12 cellular contexts compared by ENCODE assay signal in the genomic region with DNA sequence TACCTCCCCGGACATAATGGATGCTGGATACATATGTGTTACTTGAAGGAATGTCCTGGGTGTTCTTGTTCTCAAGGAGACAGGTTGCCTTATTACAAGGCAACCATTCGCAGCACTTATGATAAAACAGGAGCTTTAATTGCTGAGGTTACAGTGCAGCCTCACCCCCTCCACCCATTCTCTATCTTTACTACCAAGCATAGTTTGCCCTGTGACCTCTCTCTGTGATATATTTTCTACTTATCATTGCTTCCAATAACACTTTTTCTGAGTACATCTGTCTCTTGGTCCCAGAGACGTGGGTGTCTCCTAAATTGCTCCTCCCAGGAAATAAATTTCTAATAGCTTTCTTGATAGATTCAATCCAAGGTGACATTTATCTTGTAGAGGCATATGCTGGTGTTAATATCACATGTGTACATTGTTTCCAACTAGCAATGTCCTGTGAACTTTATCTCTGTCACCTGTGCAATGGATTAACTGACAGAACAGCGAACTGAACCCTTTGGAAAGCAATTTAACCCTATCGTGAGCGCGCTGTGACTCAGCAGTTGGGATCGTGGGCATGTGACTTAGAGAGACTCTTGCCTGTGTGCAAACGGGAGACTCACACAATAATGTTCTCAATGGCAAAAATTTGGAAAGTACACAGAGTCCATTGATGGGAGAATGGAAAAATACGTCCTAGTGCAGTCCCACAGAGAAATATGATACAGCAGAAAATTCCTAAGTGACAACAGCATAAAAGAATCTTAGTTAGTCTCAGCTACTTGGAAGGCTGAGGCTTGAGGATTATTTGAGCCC. TPM values are rescaled to one million over a fixed set of nuclear protein-coding genes. Genes with fewer than 3 reads are reported as not detected.
DNase-seq lines count a peak whose midpoint lies in the region; ATAC-seq, FAIRE-seq and TF ChIP-seq lines count a peak whose summit lies in the region.
"Had no signal": no experiment of that assay in that cellular context is flagged by ENCODE, and none has a peak within 500 bp of the region (broad histone marks: within the 10 kb centered on the region; RNA-seq: fewer than 3 reads in every experiment).

No MANE protein-coding gene starts in this region.

- no peaks in the 10 kb centered on the region for H3K9me3 ChIP-seq in A549

- peak overlapping the region; percentile 18; the same call in 2 of the 3 replicates for H3K4me3 ChIP-seq in A549
- H3K4me3 ChIP-seq in astrocyte of the spinal cord (ENCODE audit: low read depth, low read length) = no peak overlapping the region

- DNase-seq in A549 (ENCODE audit: low read depth in 1 of 2, low spot score in 1 of 2) (peak; percentile 57 to 83), HK-2 (ENCODE audit: unreplicated experiment) (peak; percentile 39), astrocyte of the spinal cord (ENCODE audit: low read depth, low spot score) (peak; percentile 77), kidney glomerular epithelial cell (lab: John Stamatoyannopoulos, UW) (peak; percentile 6), NCI-H1436 treated with DMSO at 0.1 percent for 48 hours (lab: John Stamatoyannopoulos, UW) (no peak), cardiac septum (ENCODE audit: low spot score) (no peak)
- DNase-seq: activated naive CD4-positive, alpha-beta T cell treated with anti-CD3 and anti-CD28 coated beads, Interleukin-2, amount 10 ng/mL, durations not matched to agents 7 days and 5 days; CD4-positive, CD25-positive, alpha-beta regulatory T cell; NCI-H1105 treated with DMSO at 0.1 percent for 48 hours; retina had no signal

- POLR2A ChIA-PET in A549 (lab: Yijun Ruan, JAX) = interaction anchor here (0.7 kb wide), 1 partner anchor 124 kb away, joined by 3 read pairs; no protein-coding TSS in a partner anchor

- TF ChIP-seq RAD21 in A549 (conservative IDR thresholded peaks at IDR 0.05 in 1 of 2, IDR thresholded peaks at IDR 0.05 in 1 of 2) = no peak

- no peak for FAIRE-seq in A549 (lab: Jason Lieb, UNC)

- TF ChIP-seq POLR2A in A549 (IDR thresholded peaks at IDR 0.05; ENCODE audit: low read length) (no peak), GM18505 (IDR thresholded peaks at IDR 0.05; ENCODE audit: borderline replicate concordance, extremely low read depth, insufficient read depth, insufficient read length) (no peak)

- CTCF ChIA-PET in A549 (lab: Yijun Ruan, JAX) = interaction anchor here (1.0 to 5.3 kb wide), 2 partner anchors 10 to 133 kb away, joined by 4 to 38 read pairs; no protein-coding TSS in a partner anchor

- peak overlapping the region; percentile 94 to 99 for H3K27ac ChIP-seq in A549

- no peak for TF ChIP-seq CTCF in A549 (IDR thresholded peaks at IDR 0.05)
- no peak for TF ChIP-seq CTCF in astrocyte of the spinal cord (IDR thresholded peaks at IDR 0.05; ENCODE audit: low read depth, low read length)

- H3K4me1 ChIP-seq in A549 = peaks cover 33% of the 10 kb centered on the region

- no peak for TF ChIP-seq EP300 in A549 (IDR thresholded peaks at IDR 0.05)

- H3K4me2 ChIP-seq in A549 = peak overlapping the region; percentile 80

- in situ Hi-C loops in astrocyte of the spinal cord (cut with HindIII; ENCODE audit: low sequenced_read_pairs) = no loop called here

- peak; percentile 85 to 91 for ATAC-seq in A549
- no peak for ATAC-seq in GM18505 (IDR thresholded peaks at IDR 0.05; ENCODE audit: unreplicated experiment)
- ATAC-seq in HG03520 (IDR thresholded peaks at IDR 0.05; ENCODE audit: unreplicated experiment) = no peak

- WGBS in A549 (ENCODE audit: missing lambda C conversion rate) = 10% methylated on average over 10 of the region's 10 CpGs

- intact Hi-C loops in cardiac septum (cut with DNase I) = no loop called here

TF ChIP-seq in A549, 52 proteins besides CTCF, POLR2A, EP300 and RAD21 (continues in another document):
- TF ChIP-seq, protein P1, sequence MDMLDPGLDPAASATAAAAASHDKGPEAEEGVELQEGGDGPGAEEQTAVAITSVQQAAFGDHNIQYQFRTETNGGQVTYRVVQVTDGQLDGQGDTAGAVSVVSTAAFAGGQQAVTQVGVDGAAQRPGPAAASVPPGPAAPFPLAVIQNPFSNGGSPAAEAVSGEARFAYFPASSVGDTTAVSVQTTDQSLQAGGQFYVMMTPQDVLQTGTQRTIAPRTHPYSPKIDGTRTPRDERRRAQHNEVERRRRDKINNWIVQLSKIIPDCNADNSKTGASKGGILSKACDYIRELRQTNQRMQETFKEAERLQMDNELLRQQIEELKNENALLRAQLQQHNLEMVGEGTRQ (IDR thresholded peaks at IDR 0.05) = peak; percentile 79
- TF ChIP-seq, protein P2, sequence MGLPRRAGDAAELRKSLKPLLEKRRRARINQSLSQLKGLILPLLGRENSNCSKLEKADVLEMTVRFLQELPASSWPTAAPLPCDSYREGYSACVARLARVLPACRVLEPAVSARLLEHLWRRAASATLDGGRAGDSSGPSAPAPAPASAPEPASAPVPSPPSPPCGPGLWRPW (IDR thresholded peaks at IDR 0.05) = no peak
- TF ChIP-seq, protein P3, sequence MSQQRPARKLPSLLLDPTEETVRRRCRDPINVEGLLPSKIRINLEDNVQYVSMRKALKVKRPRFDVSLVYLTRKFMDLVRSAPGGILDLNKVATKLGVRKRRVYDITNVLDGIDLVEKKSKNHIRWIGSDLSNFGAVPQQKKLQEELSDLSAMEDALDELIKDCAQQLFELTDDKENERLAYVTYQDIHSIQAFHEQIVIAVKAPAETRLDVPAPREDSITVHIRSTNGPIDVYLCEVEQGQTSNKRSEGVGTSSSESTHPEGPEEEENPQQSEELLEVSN (IDR thresholded peaks at IDR 0.05; ENCODE audit: borderline replicate concordance, low read depth) = no peak
- TF ChIP-seq, protein P4, sequence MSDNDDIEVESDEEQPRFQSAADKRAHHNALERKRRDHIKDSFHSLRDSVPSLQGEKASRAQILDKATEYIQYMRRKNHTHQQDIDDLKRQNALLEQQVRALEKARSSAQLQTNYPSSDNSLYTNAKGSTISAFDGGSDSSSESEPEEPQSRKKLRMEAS (IDR thresholded peaks at IDR 0.05) = peak; percentile 77
- no peak for TF ChIP-seq FOSL2 (IDR thresholded peaks at IDR 0.05)
- peak; percentile 91 for TF ChIP-seq FOSL2 (CRISPR knock-in tag; IDR thresholded peaks at IDR 0.05)
- TF ChIP-seq, protein P5, sequence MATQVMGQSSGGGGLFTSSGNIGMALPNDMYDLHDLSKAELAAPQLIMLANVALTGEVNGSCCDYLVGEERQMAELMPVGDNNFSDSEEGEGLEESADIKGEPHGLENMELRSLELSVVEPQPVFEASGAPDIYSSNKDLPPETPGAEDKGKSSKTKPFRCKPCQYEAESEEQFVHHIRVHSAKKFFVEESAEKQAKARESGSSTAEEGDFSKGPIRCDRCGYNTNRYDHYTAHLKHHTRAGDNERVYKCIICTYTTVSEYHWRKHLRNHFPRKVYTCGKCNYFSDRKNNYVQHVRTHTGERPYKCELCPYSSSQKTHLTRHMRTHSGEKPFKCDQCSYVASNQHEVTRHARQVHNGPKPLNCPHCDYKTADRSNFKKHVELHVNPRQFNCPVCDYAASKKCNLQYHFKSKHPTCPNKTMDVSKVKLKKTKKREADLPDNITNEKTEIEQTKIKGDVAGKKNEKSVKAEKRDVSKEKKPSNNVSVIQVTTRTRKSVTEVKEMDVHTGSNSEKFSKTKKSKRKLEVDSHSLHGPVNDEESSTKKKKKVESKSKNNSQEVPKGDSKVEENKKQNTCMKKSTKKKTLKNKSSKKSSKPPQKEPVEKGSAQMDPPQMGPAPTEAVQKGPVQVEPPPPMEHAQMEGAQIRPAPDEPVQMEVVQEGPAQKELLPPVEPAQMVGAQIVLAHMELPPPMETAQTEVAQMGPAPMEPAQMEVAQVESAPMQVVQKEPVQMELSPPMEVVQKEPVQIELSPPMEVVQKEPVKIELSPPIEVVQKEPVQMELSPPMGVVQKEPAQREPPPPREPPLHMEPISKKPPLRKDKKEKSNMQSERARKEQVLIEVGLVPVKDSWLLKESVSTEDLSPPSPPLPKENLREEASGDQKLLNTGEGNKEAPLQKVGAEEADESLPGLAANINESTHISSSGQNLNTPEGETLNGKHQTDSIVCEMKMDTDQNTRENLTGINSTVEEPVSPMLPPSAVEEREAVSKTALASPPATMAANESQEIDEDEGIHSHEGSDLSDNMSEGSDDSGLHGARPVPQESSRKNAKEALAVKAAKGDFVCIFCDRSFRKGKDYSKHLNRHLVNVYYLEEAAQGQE (IDR thresholded peaks at IDR 0.05) = no peak
- 0 out of 2 replicates have a peak, but pooled peaks have one; percentile 31 for TF ChIP-seq ZNF302 (CRISPR knock-in tag; IDR thresholded peaks at IDR 0.05)
- TF ChIP-seq HOXB5 (CRISPR knock-in tag; IDR thresholded peaks at IDR 0.05) = 0 out of 2 replicates have a peak, but pooled peaks have one; percentile 34
- no peak for TF ChIP-seq RCOR1 (IDR thresholded peaks at IDR 0.05; ENCODE audit: low read depth, low read length)

RNA-seq across cellular contexts. Expression of a gene that starts 6.9 kb away (rescaled TPM):
- polyA plus RNA-seq in A549 (2011; rRNA removed) (40.4 and 41.7 TPM in 2 replicates), A549 (2017; fragmentation: RNase III; extraction: RNeasy Plus Mini Kit Qiagen cat#74134 plus additional on column Dnase treatment) (98.5 to 116 TPM (median 115 TPM) in 3 replicates)
- 129 and 151 TPM in 2 replicates for polyA plus RNA-seq in A549 (2012; cell fraction: cytosol; rRNA removed)
- polyA plus RNA-seq in A549 (2012; cell fraction: nucleus; rRNA removed) = 146 and 171 TPM in 2 replicates
- 51.6 and 58.5 TPM in 2 replicates for polyA minus RNA-seq in A549 (2011; rRNA and poly(A)+ RNA removed)
- 107 TPM for total RNA-seq in cardiac septum

RNA-seq across cellular contexts. Expression of a gene that starts 22.6 kb away (rescaled TPM):
- 0.05 and 0.07 TPM in 2 replicates for polyA plus RNA-seq in A549 (2011; rRNA removed)
- 0.01 and 0.04 TPM in 2 replicates for polyA plus RNA-seq in A549 (2012; cell fraction: cytosol; rRNA removed)
- polyA plus RNA-seq in A549 (2012; cell fraction: nucleus; rRNA removed) = 0.09 TPM in 1 of 2 replicates, not detected in the other
- 0.05 to 0.20 TPM (median 0.08 TPM) in 3 replicates for polyA plus RNA-seq in A549 (2017; fragmentation: RNase III; extraction: RNeasy Plus Mini Kit Qiagen cat#74134 plus additional on column Dnase treatment)
- polyA minus RNA-seq in A549 (2011; rRNA and poly(A)+ RNA removed) = 0.45 TPM in 1 of 2 replicates, not detected in the other
- not detected for total RNA-seq in cardiac septum
- total RNA-seq: CD4-positive, CD25-positive, alpha-beta regulatory T cell had no signal

RNA-seq across cellular contexts. Expression of a gene that starts 51.5 kb away (rescaled TPM):
- 10.2 and 11.7 TPM in 2 replicates for polyA plus RNA-seq in A549 (2011; rRNA removed)
- 33.0 and 36.6 TPM in 2 replicates for polyA plus RNA-seq in A549 (2012; cell fraction: cytosol; rRNA removed)
- polyA plus RNA-seq in A549 (2012; cell fraction: nucleus; rRNA removed) = 71.9 and 111 TPM in 2 replicates
- 20.2 to 22.6 TPM (median 21.6 TPM) in 3 replicates for polyA plus RNA-seq in A549 (2017; fragmentation: RNase III; extraction: RNeasy Plus Mini Kit Qiagen cat#74134 plus additional on column Dnase treatment)
- 5.5 and 7.5 TPM in 2 replicates for polyA minus RNA-seq in A549 (2011; rRNA and poly(A)+ RNA removed)
- total RNA-seq in cardiac septum = 14.9 TPM

RNA-seq across cellular contexts. Expression of a gene that starts 51.7 kb away (rescaled TPM):
- 0.12 and 0.28 TPM in 2 replicates for polyA plus RNA-seq in A549 (2011; rRNA removed)
- 0.09 TPM in 2 replicates for polyA plus RNA-seq in A549 (2012; cell fraction: cytosol; rRNA removed)
- 0.71 and 0.88 TPM in 2 replicates for polyA plus RNA-seq in A549 (2012; cell fraction: nucleus; rRNA removed)
- 0.28 to 0.54 TPM (median 0.36 TPM) in 3 replicates for polyA plus RNA-seq in A549 (2017; fragmentation: RNase III; extraction: RNeasy Plus Mini Kit Qiagen cat#74134 plus additional on column Dnase treatment)
- 0.10 and 0.21 TPM in 2 replicates for polyA minus RNA-seq in A549 (2011; rRNA and poly(A)+ RNA removed)
- 1.6 TPM for total RNA-seq in cardiac septum

Comparison
In these comparisons a context has a peak if more than half of its experiments do, and no peak if none do; other contexts are left out.
1. ATAC-seq: peak in A549 (2 of 2); none in GM18505 (single experiment) and HG03520 (single experiment).
2. DNase-seq: peak in A549 (2 of 2), HK-2 (single experiment), astrocyte of the spinal cord (single experiment) and kidney glomerular epithelial cell (single experiment); none in NCI-H1436 treated with DMSO at 0.1 percent for 48 hours (single experiment) and cardiac septum (single experiment).